ENCODE assay signal across 8 cellular contexts in genomic region chr22:31150615-31151014, GRCh38. TPM values are rescaled to one million over a fixed set of nuclear protein-coding genes. Genes with fewer than 3 reads are reported as not detected.
DNase-seq lines count a peak whose midpoint lies in the region; ATAC-seq and TF ChIP-seq lines count a peak whose summit lies in the region.
"Had no signal": no experiment of that assay in that cellular context is flagged by ENCODE, and none has a peak within 500 bp of the region (broad histone marks: within the 10 kb centered on the region; RNA-seq: fewer than 3 reads in every experiment).

No MANE protein-coding gene starts in this region.

- H3K56ac ChIP-seq in mesendoderm (ENCODE audit: low read length), result no peak overlapping the region

- no peak overlapping the region for H2BK5ac ChIP-seq in mesendoderm (ENCODE audit: low read length)

- H4K8ac ChIP-seq in mesendoderm (ENCODE audit: low read depth, low read length), result no peak overlapping the region

- no peak for TF ChIP-seq POLR2A in NB4 (IDR thresholded peaks at IDR 0.05; ENCODE audit: extremely low read depth, insufficient read length)

- no peak overlapping the region for H2BK15ac ChIP-seq in mesendoderm (replicated peaks; ENCODE audit: low read depth)

- no peak overlapping the region for H3K4me3 ChIP-seq in NB4 (ENCODE audit: low read depth, low read length)
- no peak overlapping the region for H3K4me3 ChIP-seq in foreskin fibroblast (ENCODE audit: low read depth in 1 of 2, low read length in 2 of 2)
- no peak overlapping the region for H3K4me3 ChIP-seq in mesendoderm (ENCODE audit: low read length)
- H3K4me3 ChIP-seq: ascending aorta had no signal

- no peak overlapping the region for H3K18ac ChIP-seq in mesendoderm (ENCODE audit: low read length)

- H3K9ac ChIP-seq in mesendoderm (ENCODE audit: low read length), result no peak overlapping the region

- no peak overlapping the region for H4K5ac ChIP-seq in mesendoderm (ENCODE audit: low read length)

- whole genome bisulfite sequencing in mesendoderm (ENCODE audit: extremely low coverage, insufficient coverage, low lambda C conversion rate), result no CpG with 5 or more reads among the region's 3 CpGs

- peak; percentile 4 for TF ChIP-seq CTCF in NB4 (IDR thresholded peaks at IDR 0.05; ENCODE audit: low read depth, low read length)
- TF ChIP-seq CTCF in foreskin fibroblast (IDR thresholded peaks at IDR 0.05; ENCODE audit: low read depth, low read length), result peak; percentile 57
- no peak for TF ChIP-seq CTCF in GM10266 (IDR thresholded peaks at IDR 0.05; ENCODE audit: control insufficient read depth, insufficient read depth, low read depth, missing control alignments)

- H3K79me1 ChIP-seq in mesendoderm (ENCODE audit: low read length), result no peaks in the 10 kb centered on the region

- H3K27ac ChIP-seq in mesendoderm (ENCODE audit: low read depth, low read length), result no peak overlapping the region
- H3K27ac ChIP-seq: ascending aorta had no signal

- H3K4ac ChIP-seq in mesendoderm (ENCODE audit: low read depth, low read length), result no peak overlapping the region

- H3K36me3 ChIP-seq in mesendoderm (ENCODE audit: control insufficient read depth, insufficient read depth, low read length), result no peaks in the 10 kb centered on the region
- H3K36me3 ChIP-seq: ascending aorta had no signal

- H2AK5ac ChIP-seq in mesendoderm (ENCODE audit: low read length), result no peak overlapping the region

- H3K23ac ChIP-seq in mesendoderm (ENCODE audit: low read length), result no peak overlapping the region

- no peaks in the 10 kb centered on the region for H3K4me1 ChIP-seq in mesendoderm (ENCODE audit: control insufficient read depth, low read depth, low read length)

- H2BK120ac ChIP-seq in mesendoderm (ENCODE audit: low read depth, low read length), result no peak overlapping the region

- no peaks in the 10 kb centered on the region for H3K79me2 ChIP-seq in mesendoderm (ENCODE audit: control insufficient read depth, insufficient read depth, low read length)

- H3K27me3 ChIP-seq in mesendoderm (ENCODE audit: insufficient read depth, low read length, poor library complexity), result no peaks in the 10 kb centered on the region
- H3K27me3 ChIP-seq: ascending aorta had no signal

- DNase-seq in AG20443 (ENCODE audit: low spot score) (peak; percentile 10), NB4 (ENCODE audit: low read depth) (no peak), foreskin fibroblast (peak in 1 of 2 donors; percentile 40), GM10266 (ENCODE audit: extremely low spot score) (no peak), mesendoderm (no peak)
- DNase-seq: nucleus accumbens had no signal

- no peak overlapping the region for H3K4me2 ChIP-seq in mesendoderm (ENCODE audit: low read length)

- no peak for ATAC-seq in GM18867 (IDR thresholded peaks at IDR 0.05; ENCODE audit: unreplicated experiment)

RNA-seq across cellular contexts. Expression of gene RNF185, which starts 9.4 kb away (rescaled TPM):
- polyA plus RNA-seq in mesendoderm (2013, experiment 1 of 2), result 15.3 TPM
- polyA plus RNA-seq in mesendoderm (2013, experiment 2 of 2), result 14.5 TPM

RNA-seq across cellular contexts. Expression of gene PLA2G3, which starts 10.3 kb away (rescaled TPM):
- polyA plus RNA-seq in mesendoderm (2013, experiment 1 of 2), result 10.6 TPM
- 11.4 TPM for polyA plus RNA-seq in mesendoderm (2013, experiment 2 of 2)

RNA-seq across cellular contexts. Expression of gene INPP5J, which starts 27.8 kb away (rescaled TPM):
- polyA plus RNA-seq in mesendoderm (2013, experiment 1 of 2), result 4.2 TPM
- 4.1 TPM for polyA plus RNA-seq in mesendoderm (2013, experiment 2 of 2)

RNA-seq across cellular contexts. Expression of gene SELENOM, which starts 43.2 kb away (rescaled TPM):
- polyA plus RNA-seq in mesendoderm (2013, experiment 1 of 2), result 13.1 TPM
- 13.7 TPM for polyA plus RNA-seq in mesendoderm (2013, experiment 2 of 2)
